Comparison of ENCODE assay signal across 23 cellular contexts in genomic region chr11:8337396-8337795, GRCh38.
"Had no signal": no experiment of that assay in that cellular context is flagged by ENCODE, and none has a peak within 500 bp of the region (broad histone marks: within the 10 kb centered on the region; RNA-seq: fewer than 3 reads in every experiment).

No MANE protein-coding gene starts in this region.

- ATAC-seq: activated CD4-positive, CD25-positive, alpha-beta regulatory T cell treated with anti-CD3 and anti-CD28 coated beads, Interleukin-2, amount 50 U/mL, for 24 hours had no signal

- H3K27me3 Mint-ChIP-seq: activated CD4-positive, alpha-beta T cell treated with anti-CD3 and anti-CD28 coated beads for 36 hours; activated CD4-positive, alpha-beta T cell treated with anti-CD3 and anti-CD28 coated beads, Interleukin-2, amount 10 ng/mL, durations not matched to agents 7 days and 5 days; activated naive CD8-positive, alpha-beta T cell; activated naive CD8-positive, alpha-beta T cell treated with anti-CD3 and anti-CD28 coated beads, Interleukin-2, amount 50 U/mL, for 24 hours had no signal

- H3K4me2 ChIP-seq: SK-N-SH had no signal

- H3K4me3 ChIP-seq: MG63, SJSA1 had no signal

- H3K9me3 Mint-ChIP-seq: activated CD4-positive, alpha-beta T cell treated with anti-CD3 and anti-CD28 coated beads, Interleukin-2, amount 10 ng/mL, durations not matched to agents 7 days and 5 days; activated naive CD4-positive, alpha-beta T cell treated with anti-CD3 and anti-CD28 coated beads for 36 hours; activated naive CD8-positive, alpha-beta T cell treated with anti-CD3 and anti-CD28 coated beads, Interleukin-2, amount 50 U/mL, for 24 hours; activated T-cell treated with anti-CD3 and anti-CD28 coated beads, Interleukin-2, amount 50 U/mL, for 24 hours; activated T-helper 1 cell treated with anti-CD3 and anti-CD28 coated beads, Interleukin-12 subunit alpha, Interleukin-12 subunit beta, Interleukin-2, Interleukin-4 antibody, amounts not matched to agents 30 ng/mL and 10 ng/mL and 1 ng/mL, durations not matched to agents 14 hours and 24 hours and 36 hours; brain; T-helper 1 cell treated with Interleukin-12 subunit alpha and Interleukin-12 subunit beta and Interleukin-4 antibody, amounts not matched to agents 30 μg/mL and 1 μg/mL, for 36 hours; T-helper 2 cell treated with Interferon-gamma antibody and Interleukin-4, amounts not matched to agents 5 μg/mL and 100 μg/mL, for 36 hours; WTC11 had no signal

- H3K4me1 Mint-ChIP-seq: activated CD4-positive, alpha-beta T cell treated with anti-CD3 and anti-CD28 coated beads, Interleukin-2, amount 10 ng/mL, durations not matched to agents 7 days and 5 days had no signal

- H3K27ac ChIP-seq: SJSA1 had no signal

- H3K9ac ChIP-seq: SK-N-SH had no signal

- H3K4me3 Mint-ChIP-seq: activated CD4-positive, alpha-beta T cell treated with anti-CD3 and anti-CD28 coated beads for 36 hours; activated CD4-positive, alpha-beta T cell treated with anti-CD3 and anti-CD28 coated beads, Interleukin-2, amount 10 ng/mL, durations not matched to agents 7 days and 5 days; activated CD8-positive, alpha-beta T cell treated with anti-CD3 and anti-CD28 coated beads, Interleukin-2, amount 10 ng/mL, durations not matched to agents 7 days and 5 days; activated naive CD4-positive, alpha-beta T cell treated with anti-CD3 and anti-CD28 coated beads for 36 hours; activated naive CD8-positive, alpha-beta T cell; activated naive CD8-positive, alpha-beta T cell treated with anti-CD3 and anti-CD28 coated beads, Interleukin-2, amount 50 U/mL, for 24 hours; activated T-cell treated with anti-CD3 and anti-CD28 coated beads, Interleukin-2, amount 50 U/mL, for 24 hours; activated T-helper 1 cell treated with anti-CD3 and anti-CD28 coated beads, Interleukin-12 subunit alpha, Interleukin-12 subunit beta, Interleukin-2, Interleukin-4 antibody, amounts not matched to agents 30 ng/mL and 10 ng/mL and 1 ng/mL, durations not matched to agents 14 hours and 24 hours and 36 hours; brain; T-helper 1 cell treated with Interleukin-12 subunit alpha and Interleukin-12 subunit beta and Interleukin-4 antibody, amounts not matched to agents 30 μg/mL and 1 μg/mL, for 36 hours; T-helper 2 cell treated with Interferon-gamma antibody and Interleukin-4, amounts not matched to agents 5 μg/mL and 100 μg/mL, for 36 hours; WTC11 had no signal

- H3K36me3 ChIP-seq: MG63, SJSA1 had no signal

- H3K27me3 ChIP-seq: MG63, SJSA1 had no signal

- H3K27ac Mint-ChIP-seq: activated CD4-positive, alpha-beta T cell treated with anti-CD3 and anti-CD28 coated beads for 36 hours; activated CD4-positive, alpha-beta T cell treated with anti-CD3 and anti-CD28 coated beads, Interleukin-2, amount 10 ng/mL, durations not matched to agents 7 days and 5 days; activated CD8-positive, alpha-beta T cell treated with anti-CD3 and anti-CD28 coated beads, Interleukin-2, amount 10 ng/mL, durations not matched to agents 7 days and 5 days; activated naive CD4-positive, alpha-beta T cell treated with anti-CD3 and anti-CD28 coated beads for 36 hours; activated naive CD8-positive, alpha-beta T cell; activated naive CD8-positive, alpha-beta T cell treated with anti-CD3 and anti-CD28 coated beads, Interleukin-2, amount 50 U/mL, for 24 hours; activated T-cell treated with anti-CD3 and anti-CD28 coated beads, Interleukin-2, amount 50 U/mL, for 24 hours; activated T-helper 1 cell treated with anti-CD3 and anti-CD28 coated beads, Interleukin-12 subunit alpha, Interleukin-12 subunit beta, Interleukin-2, Interleukin-4 antibody, amounts not matched to agents 30 ng/mL and 10 ng/mL and 1 ng/mL, durations not matched to agents 14 hours and 24 hours and 36 hours; T-helper 1 cell treated with Interleukin-12 subunit alpha and Interleukin-12 subunit beta and Interleukin-4 antibody, amounts not matched to agents 30 μg/mL and 1 μg/mL, for 36 hours; T-helper 2 cell treated with Interferon-gamma antibody and Interleukin-4, amounts not matched to agents 5 μg/mL and 100 μg/mL, for 36 hours; WTC11 had no signal

- H3K36me3 Mint-ChIP-seq: activated naive CD8-positive, alpha-beta T cell; brain; WTC11 had no signal

- H3K9me3 ChIP-seq: MG63, SJSA1, SK-N-SH had no signal

- H3K4me1 ChIP-seq: SJSA1 had no signal

- DNase-seq: activated gamma-delta T cell treated with Interleukin-2 at 50 U/mL for 16 hours; KG1; NCI-H1048; NCI-H2171; NCI-H748 treated with DMSO at 0.1 percent for 48 hours; NK-92 treated with Interleukin-12 subunit alpha and Interleukin-12 subunit beta, amount 100 ng/mL, for 24 hours; SHP77 treated with DMSO at 0.1 percent for 48 hours; SK-N-SH had no signal

- H3K9me2 ChIP-seq: SK-N-SH had no signal
